Comparison of ENCODE assay signal across 9 cellular contexts in genomic region chr3:134375542-134376384, GRCh38. TPM values are rescaled to one million over a fixed set of nuclear protein-coding genes. Genes with fewer than 3 reads are reported as not detected.
DNase-seq lines count a peak whose midpoint lies in the region; ATAC-seq and TF ChIP-seq lines count a peak whose summit lies in the region.
"Had no signal": no experiment of that assay in that cellular context is flagged by ENCODE, and none has a peak within 500 bp of the region (broad histone marks: within the 10 kb centered on the region; RNA-seq: fewer than 3 reads in every experiment).

No MANE protein-coding gene starts in this region.

- H3K9me3 Mint-ChIP-seq in CD8-positive, alpha-beta memory T cell, result no peaks in the 10 kb centered on the region
- H3K9me3 Mint-ChIP-seq in T-cell (no peaks in the 10 kb centered on the region), glutamatergic neuron (ENCODE audit: unreplicated experiment) (peaks cover 24% of the 10 kb centered on the region)

- H3K27ac ChIP-seq in CD8-positive, alpha-beta memory T cell (ENCODE audit: low read depth, low read length), result no peak overlapping the region

- H3K27me3 Mint-ChIP-seq in CD8-positive, alpha-beta memory T cell, result peaks cover 25 to 42% of the 10 kb centered on the region in 2 donors
- peaks cover 22 to 46% of the 10 kb centered on the region in 2 donors for H3K27me3 Mint-ChIP-seq in T-cell
- peaks cover 29% of the 10 kb centered on the region for H3K27me3 Mint-ChIP-seq in glutamatergic neuron (ENCODE audit: unreplicated experiment)

- H3K4me1 Mint-ChIP-seq in CD8-positive, alpha-beta memory T cell, result peaks cover 11 to 16% (median 12%) of the 10 kb centered on the region in 3 donors
- H3K4me1 Mint-ChIP-seq in T-cell (peaks cover 10 to 14% (median 13%) of the 10 kb centered on the region in 3 donors), glutamatergic neuron (ENCODE audit: low read depth, unreplicated experiment) (peaks cover 11% of the 10 kb centered on the region)

- DNase-seq in CD8-positive, alpha-beta memory T cell, result no peak
- DNase-seq in T-cell (no peak), glutamatergic neuron (no peak), omental fat pad (ENCODE audit: low spot score) (peak; percentile 14), NCI-H524 treated with DMSO at 0.1 percent for 48 hours (lab: John Stamatoyannopoulos, UW) (no peak), 8988T (no peak)
- DNase-seq: NCI-H1048 had no signal

- peaks cover 28% of the 10 kb centered on the region for H3K27me3 ChIP-seq in CD8-positive, alpha-beta memory T cell (ENCODE audit: insufficient read depth, low read length, poor library complexity, severe bottlenecking)

- POLR2A ChIA-PET in CD8-positive, alpha-beta memory T cell (lab: Charles Lee), result interaction anchor here (1.4 kb wide), 1 partner anchor 11 kb away, joined by 3 read pairs; no protein-coding TSS in a partner anchor
- POLR2A ChIA-PET in T-cell (lab: Charles Lee), result no interaction called here

- peak overlapping the region in 6 of 7 donors; percentile 57 to 85 (median 84) for H3K4me3 Mint-ChIP-seq in CD8-positive, alpha-beta memory T cell
- peak overlapping the region; percentile 74 to 80 (median 79) for H3K4me3 Mint-ChIP-seq in T-cell
- H3K4me3 Mint-ChIP-seq in glutamatergic neuron (ENCODE audit: unreplicated experiment), result peak overlapping the region; percentile 89

- H3K9me3 ChIP-seq in CD8-positive, alpha-beta memory T cell (ENCODE audit: low read length), result no peaks in the 10 kb centered on the region

- peak overlapping the region in 1 of 8 donors; percentile 32 for H3K27ac Mint-ChIP-seq in CD8-positive, alpha-beta memory T cell
- H3K27ac Mint-ChIP-seq in T-cell, result no peak overlapping the region
- H3K27ac Mint-ChIP-seq in glutamatergic neuron (ENCODE audit: unreplicated experiment), result no peak overlapping the region

- no peak for TF ChIP-seq CTCF in glutamatergic neuron (IDR thresholded peaks at IDR 0.05; ENCODE audit: partially characterized antibody, unreplicated experiment)
- TF ChIP-seq CTCF in omental fat pad (IDR thresholded peaks at IDR 0.05), result no peak

- H3K4me1 ChIP-seq in CD8-positive, alpha-beta memory T cell (ENCODE audit: insufficient read depth, low read length), result peaks cover 10% of the 10 kb centered on the region

- no peaks in the 10 kb centered on the region for H3K36me3 ChIP-seq in CD8-positive, alpha-beta memory T cell (ENCODE audit: insufficient read depth, low read length)

- H3K4me3 ChIP-seq in CD8-positive, alpha-beta memory T cell (ENCODE audit: low read length), result no peak overlapping the region

- CTCF ChIA-PET in CD8-positive, alpha-beta memory T cell (lab: Charles Lee), result interaction anchor here (1.0 to 1.4 kb wide), 3 partner anchors 11 to 165 kb away, joined by 3 to 4 read pairs (median 3); no protein-coding TSS in a partner anchor
- CTCF ChIA-PET in T-cell (lab: Charles Lee), result no interaction called here

- no peaks in the 10 kb centered on the region for H3K36me3 Mint-ChIP-seq in CD8-positive, alpha-beta memory T cell
- H3K36me3 Mint-ChIP-seq in T-cell, result no peaks in the 10 kb centered on the region
- H3K36me3 Mint-ChIP-seq in glutamatergic neuron (ENCODE audit: unreplicated experiment), result no peaks in the 10 kb centered on the region

- ATAC-seq in T-cell (replicated peaks in 1 of 4) (no peak), omental fat pad (ENCODE audit: low FRiP score) (no peak), HG03025 (IDR thresholded peaks at IDR 0.05; ENCODE audit: low FRiP score, unreplicated experiment) (no peak), HG02973 (IDR thresholded peaks at IDR 0.05; ENCODE audit: unreplicated experiment) (no peak)

RNA-seq across cellular contexts. Expression of gene AMOTL2, which starts 1.5 kb away (rescaled TPM):
- total RNA-seq in CD8-positive, alpha-beta memory T cell, result not detected
- polyA plus RNA-seq in CD8-positive, alpha-beta memory T cell, result 0.10 TPM
- total RNA-seq in T-cell (under 1 TPM in 3 of 5 donors, not detected in 2; 0.20 to 0.96 (median 0.76) TPM), glutamatergic neuron (ENCODE audit: unreplicated experiment) (38.1 TPM), omental fat pad (100 to 1,000 TPM in 3 of 4 donors, 10 to 100 TPM in 1; 99.0 to 201 (median 158) TPM)

Comparison
In these comparisons a context has a peak if more than half of its experiments do, and no peak if none do; other contexts are left out.
1. RNA of gene AMOTL2, which starts 1.5 kb away (total RNA-seq): 99.0 to 201 TPM in omental fat pad and 38.1 TPM in glutamatergic neuron (single experiment); 0.20 to 0.96 TPM in T-cell and not detected in CD8-positive, alpha-beta memory T cell; every median in the first group is over 10 times any median in the second.
2. Peak in every context shown above with its lines, with median percentiles within 50 percentile points of each other: H3K4me3 Mint-ChIP-seq.